Comparison of ENCODE assay signal across 8 cellular contexts in the genomic region with DNA sequence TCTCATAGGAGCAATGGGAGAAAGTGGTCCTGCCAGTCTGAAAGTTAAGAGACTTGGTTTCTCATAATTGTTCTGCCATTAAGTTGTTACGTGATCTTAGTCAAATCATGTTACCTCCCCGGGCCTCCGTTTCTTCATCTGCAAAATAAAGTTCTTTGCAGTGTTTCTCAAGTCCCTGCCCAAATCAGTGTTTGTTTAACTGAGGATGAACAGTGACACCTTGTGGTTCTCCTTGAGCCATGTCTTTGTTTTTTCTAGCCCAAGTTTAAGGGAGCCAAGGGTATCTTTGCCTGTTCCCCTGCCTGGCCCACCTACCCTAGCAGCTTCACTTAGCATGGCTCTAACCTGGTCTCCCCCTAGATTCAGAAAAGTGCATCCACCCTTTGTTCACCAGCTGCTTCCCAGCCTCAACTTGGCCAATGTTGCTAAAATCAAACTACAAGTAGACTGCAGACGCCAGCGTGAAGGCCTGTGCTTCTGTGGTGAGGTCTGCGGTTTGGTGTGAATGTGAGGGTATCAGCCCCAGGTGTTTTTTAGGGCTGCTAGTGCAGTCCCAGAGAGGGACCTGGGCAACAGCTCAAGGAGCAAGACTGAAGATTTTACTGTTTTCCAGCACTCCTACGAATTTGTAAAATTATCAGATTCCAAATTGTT. TPM values are rescaled to one million over a fixed set of nuclear protein-coding genes. Genes with fewer than 3 reads are reported as not detected.
DNase-seq lines count a peak whose midpoint lies in the region; ATAC-seq and TF ChIP-seq lines count a peak whose summit lies in the region.

No MANE protein-coding gene starts in this region.

- H3K79me2 ChIP-seq in hepatocyte (no peaks in the 10 kb centered on the region), smooth muscle cell (ENCODE audit: low read depth) (no peaks in the 10 kb centered on the region)

- peak overlapping the region; percentile 41 for H3K27ac ChIP-seq in hepatocyte
- peak overlapping the region; percentile 65 for H3K27ac ChIP-seq in smooth muscle cell (ENCODE audit: low read depth)

- H3K4me1 ChIP-seq in hepatocyte (ENCODE audit: insufficient read depth) (peaks cover 14% of the 10 kb centered on the region), smooth muscle cell (ENCODE audit: low read depth) (peaks cover 22% of the 10 kb centered on the region)

- H3K9ac ChIP-seq in smooth muscle cell (ENCODE audit: low read depth), result no peak overlapping the region

- 66% methylated on average over 7 of the region's 7 CpGs for WGBS in hepatocyte (ENCODE audit: low lambda C conversion rate, missing lambda C conversion rate)
- 60% methylated on average over 7 of the region's 7 CpGs for WGBS in smooth muscle cell (ENCODE audit: low lambda C conversion rate)

- ATAC-seq in GM18861 (IDR thresholded peaks at IDR 0.05; ENCODE audit: unreplicated experiment) (peak; percentile 53), HG03097 (IDR thresholded peaks at IDR 0.05; ENCODE audit: low FRiP score, unreplicated experiment) (no peak)

- H4K20me1 ChIP-seq in hepatocyte (ENCODE audit: insufficient read depth, poor library complexity, severe bottlenecking) (no peaks in the 10 kb centered on the region), smooth muscle cell (ENCODE audit: low read depth) (no peaks in the 10 kb centered on the region)

- DNase-seq in AML-193 (lab: John Stamatoyannopoulos, UW) (peak; percentile 3 to 8), NCI-H1417 treated with DMSO at 0.1 percent for 48 hours (lab: John Stamatoyannopoulos, UW) (peak; percentile 16), amniotic stem cell (lab: John Stamatoyannopoulos, UW) (peak; percentile 81), hepatocyte (ENCODE audit: low spot score) (peak; percentile 63), smooth muscle cell (lab: John Stamatoyannopoulos, UW; ENCODE audit: unreplicated experiment) (no peak), KG1 (lab: John Stamatoyannopoulos, UW) (no peak)

- H3K27me3 ChIP-seq in hepatocyte, result no peaks in the 10 kb centered on the region
- no peaks in the 10 kb centered on the region for H3K27me3 ChIP-seq in smooth muscle cell (ENCODE audit: low read depth)

- H3K36me3 ChIP-seq in hepatocyte (replicated peaks; ENCODE audit: insufficient read depth, low read depth) (no peaks in the 10 kb centered on the region), smooth muscle cell (ENCODE audit: low read depth) (no peaks in the 10 kb centered on the region)

- TF ChIP-seq CTCF in hepatocyte (IDR thresholded peaks at IDR 0.05; ENCODE audit: poor library complexity) (peak; percentile 73), smooth muscle cell (IDR thresholded peaks at IDR 0.05; ENCODE audit: borderline replicate concordance, insufficient read depth, poor library complexity, severe bottlenecking) (peak; percentile 53)

- H2AFZ ChIP-seq in hepatocyte (no peak overlapping the region), smooth muscle cell (ENCODE audit: low read depth) (peak overlapping the region; percentile 27)

- peaks cover 4% of the 10 kb centered on the region for H3F3A ChIP-seq in smooth muscle cell (ENCODE audit: low read depth)

- no peak overlapping the region for H3K4me3 ChIP-seq in hepatocyte
- H3K4me3 ChIP-seq in smooth muscle cell, result no peak overlapping the region

- H3K4me2 ChIP-seq in hepatocyte (no peak overlapping the region), smooth muscle cell (no peak overlapping the region)

- H3K9me2 ChIP-seq in hepatocyte (replicated peaks; ENCODE audit: insufficient read depth), result no peaks in the 10 kb centered on the region

- H3K9me3 ChIP-seq in hepatocyte (ENCODE audit: low read depth) (no peaks in the 10 kb centered on the region), smooth muscle cell (replicated peaks; ENCODE audit: low read depth) (no peaks in the 10 kb centered on the region)

RNA-seq across cellular contexts. Expression of a gene that starts 35.5 kb away (rescaled TPM):
- total RNA-seq in hepatocyte (17.6 and 18.9 TPM in 2 replicates), smooth muscle cell (5.8 and 6.6 TPM in 2 replicates)
- polyA plus RNA-seq in hepatocyte (6.8 and 7.7 TPM in 2 replicates), smooth muscle cell (1.8 and 2.8 TPM in 2 replicates)

Comparison
In these comparisons a context has a peak if more than half of its experiments do, and no peak if none do; other contexts are left out.
1. DNase-seq: peak in AML-193 (2 of 2), NCI-H1417 treated with DMSO at 0.1 percent for 48 hours (single experiment), amniotic stem cell (single experiment) and hepatocyte (single experiment); none in smooth muscle cell (single experiment) and KG1 (single experiment).